ENCODE assay signal across 23 cellular contexts in genomic region chrX:85592980-85593379, GRCh38.
"Had no signal": no experiment of that assay in that cellular context is flagged by ENCODE, and none has a peak within 500 bp of the region (broad histone marks: within the 10 kb centered on the region; RNA-seq: fewer than 3 reads in every experiment).

No MANE protein-coding gene starts in this region.

- H3K27ac ChIP-seq: neutrophil, pancreas, prostate gland, right atrium auricular region, right lobe of liver, sigmoid colon, stomach, thoracic aorta, thyroid gland, tibial nerve, upper lobe of right lung, uterus had no signal

- H3K36me3 ChIP-seq: neutrophil, pancreas, prostate gland, right atrium auricular region, right lobe of liver, sigmoid colon, stomach, thoracic aorta, thyroid gland, tibial nerve, upper lobe of right lung, uterus had no signal

- H3K9me3 ChIP-seq: neutrophil, pancreas, prostate gland, right lobe of liver, sigmoid colon, thoracic aorta, thyroid gland, upper lobe of right lung, uterus had no signal

- DNase-seq: naive thymus-derived CD8-positive, alpha-beta T cell; nephron progenitor cell; nucleus accumbens; pancreas; retina; right lobe of liver; sigmoid colon; small intestine; stimulated activated CD4-positive, alpha-beta T cell treated with anti-CD3 and anti-CD28 coated beads, Interleukin-15, amount 100 ng/mL, for 24 hours; stimulated activated CD4-positive, alpha-beta T cell treated with anti-CD3 and anti-CD28 coated beads, Interleukin-2, amount 100 ng/mL, for 24 hours; stimulated activated CD4-positive, alpha-beta T cell treated with anti-CD3 and anti-CD28 coated beads, Interleukin-2, amount 100 ng/mL, for 48 hours; stimulated activated CD4-positive, alpha-beta T cell treated with anti-CD3 and anti-CD28 coated beads, Interleukin-4, amount 100 ng/mL, for 24 hours; stimulated activated naive B cell treated with anti-CD40 and anti-IgM and Interleukin-4, amounts not matched to agents 10 μg/mL and 1 μg/mL and 100 μg/mL, for 72 hours; stimulated activated naive CD4-positive, alpha-beta T cell treated with Interleukin-2 at 50 U/mL for 16 hours; stomach; thyroid gland; upper lobe of right lung; uterus had no signal

- H3K4me3 ChIP-seq: pancreas, prostate gland, right atrium auricular region, right lobe of liver, sigmoid colon, stomach, thoracic aorta, thyroid gland, tibial nerve, upper lobe of right lung, uterus had no signal

- H3K4me1 ChIP-seq: pancreas, prostate gland, right atrium auricular region, right lobe of liver, sigmoid colon, stomach, thyroid gland, tibial nerve, upper lobe of right lung, uterus had no signal

- H3K27me3 ChIP-seq: neutrophil, pancreas, right atrium auricular region, right lobe of liver, sigmoid colon, stomach, thyroid gland, tibial nerve, upper lobe of right lung, uterus had no signal
